12 cellular contexts compared by ENCODE assay signal in the genomic region with DNA sequence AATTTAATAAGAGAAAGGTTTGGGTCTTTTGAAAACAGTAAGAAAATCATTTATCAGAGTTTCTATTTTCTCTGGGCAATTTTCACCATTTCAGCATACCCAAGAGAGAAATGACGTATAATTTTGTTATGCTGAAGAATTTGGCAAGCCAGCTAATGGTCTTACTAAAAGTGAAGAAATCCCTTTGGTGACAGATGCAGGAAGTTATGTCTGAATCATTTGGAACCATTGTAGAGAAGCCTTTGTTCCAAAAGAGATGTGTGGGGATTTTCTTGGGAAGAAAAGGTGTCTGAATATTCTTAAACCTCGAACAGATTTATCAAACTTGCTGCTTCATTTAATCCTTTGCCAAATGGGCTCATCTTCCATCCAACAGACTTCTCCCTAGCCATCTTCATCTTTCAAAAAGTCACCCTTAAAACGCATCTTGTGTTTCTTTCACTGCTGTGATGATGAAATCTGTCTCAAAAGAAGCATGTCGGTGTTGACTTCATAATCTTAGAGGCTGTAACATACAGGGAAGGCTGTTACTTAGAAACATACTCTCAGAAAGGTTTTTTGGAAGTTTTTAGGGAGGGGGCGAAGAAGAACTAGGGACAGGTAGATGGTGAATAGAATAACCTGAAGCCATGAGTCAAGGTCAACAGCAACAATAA. TPM values are rescaled to one million over a fixed set of nuclear protein-coding genes. Genes with fewer than 3 reads are reported as not detected.
A peak's percentile ranks its signal among the peaks of the same experiment; 100 is the strongest.
DNase-seq lines count a peak whose midpoint lies in the region; ATAC-seq, FAIRE-seq and TF ChIP-seq lines count a peak whose summit lies in the region.
"Had no signal": no experiment of that assay in that cellular context is flagged by ENCODE, and none has a peak within 500 bp of the region (broad histone marks: within the 10 kb centered on the region; RNA-seq: fewer than 3 reads in every experiment).

No MANE protein-coding gene starts in this region.

- H3K36me3 ChIP-seq in ACC112 (ENCODE audit: insufficient read depth, low read length), result no peaks in the 10 kb centered on the region
- no peaks in the 10 kb centered on the region for H3K36me3 ChIP-seq in endothelial cell of umbilical vein (ENCODE audit: control insufficient read depth in 2 of 2, extremely low read depth in 1 of 2, insufficient read depth in 2 of 2, low read length in 2 of 2)
- H3K36me3 ChIP-seq: BLaER1 had no signal

- no peaks in the 10 kb centered on the region for H3K9me1 ChIP-seq in endothelial cell of umbilical vein (replicated peaks; ENCODE audit: control insufficient read depth, extremely low read depth, insufficient read depth, low read length)

- dilution Hi-C loops in endothelial cell of umbilical vein (cut with MboI; ENCODE audit: extremely low pct_ligation_motif_present, low sequenced_read_pairs), result no loop called here

- no peaks in the 10 kb centered on the region for H3K27me3 ChIP-seq in ACC112 (ENCODE audit: insufficient read depth, low read length)
- H3K27me3 ChIP-seq in endothelial cell of umbilical vein (ENCODE audit: control insufficient read depth in 2 of 2, insufficient read depth in 2 of 2, low read length in 2 of 2), result no peaks in the 10 kb centered on the region
- H3K27me3 ChIP-seq: BLaER1 had no signal

- H3K4me3 ChIP-seq in ACC112 (ENCODE audit: low read depth, low read length) (peak overlapping the region; percentile 28; the same call in 1 of the 2 replicates), endothelial cell of umbilical vein (replicated peaks in 1 of 3; ENCODE audit: insufficient read depth in 1 of 3, low read depth in 1 of 3, low read length in 3 of 3) (no peak overlapping the region)
- H3K4me3 ChIP-seq: BLaER1 had no signal

- no peak overlapping the region for H3K4me2 ChIP-seq in endothelial cell of umbilical vein (ENCODE audit: insufficient read depth, low read length)
- H3K4me2 ChIP-seq: BLaER1 had no signal

- H4K20me1 ChIP-seq in endothelial cell of umbilical vein (replicated peaks; ENCODE audit: control insufficient read depth, extremely low read depth, insufficient read depth, low read length), result no peaks in the 10 kb centered on the region
- H4K20me1 ChIP-seq: BLaER1 had no signal

- H3K27ac ChIP-seq in ACC112 (ENCODE audit: low read depth, low read length) (peak overlapping the region; percentile 88), endothelial cell of umbilical vein (ENCODE audit: insufficient read depth, low read depth, low read length) (no peak overlapping the region)
- H3K27ac ChIP-seq: BLaER1 had no signal

- ATAC-seq in GM21526 (IDR thresholded peaks at IDR 0.05; ENCODE audit: low FRiP score, unreplicated experiment), result no peak

- H3K9ac ChIP-seq in endothelial cell of umbilical vein (replicated peaks; ENCODE audit: extremely low read depth, insufficient read depth, low read length), result no peak overlapping the region
- H3K9ac ChIP-seq: BLaER1 had no signal

- H3K4me1 ChIP-seq in ACC112 (ENCODE audit: control insufficient read depth, insufficient read depth, low read length, unreplicated experiment) (peaks cover 17% of the 10 kb centered on the region), endothelial cell of umbilical vein (ENCODE audit: control insufficient read depth, extremely low read depth, insufficient read depth, low read length) (no peaks in the 10 kb centered on the region)

- DNase-seq in NCI-H226 (peak; percentile 37), endothelial cell of umbilical vein (ENCODE audit: low read depth, low spot score) (peak; percentile 22), myocyte (ENCODE audit: low read depth) (peak; percentile 80), NCI-H524 (lab: John Stamatoyannopoulos, UW) (no peak), posterior vena cava (ENCODE audit: low spot score) (no peak), C1 segment of cervical spinal cord (lab: John Stamatoyannopoulos, UW) (no peak)
- DNase-seq: activated CD4-positive, alpha-beta T cell treated with anti-CD3 and anti-CD28 coated beads for 4 hours; cerebellar nuclear complex; naive B cell had no signal

- TF ChIP-seq CTCF in endothelial cell of umbilical vein (IDR thresholded peaks at IDR 0.05; ENCODE audit: extremely low read depth in 1 of 2, insufficient read depth in 1 of 2, low read depth in 1 of 2, low read length in 2 of 2), result no peak

- H3K79me2 ChIP-seq in ACC112 (ENCODE audit: control insufficient read depth, insufficient read depth, low read length, unreplicated experiment), result no peaks in the 10 kb centered on the region
- no peaks in the 10 kb centered on the region for H3K79me2 ChIP-seq in endothelial cell of umbilical vein (ENCODE audit: control insufficient read depth, insufficient read depth, low read length)

- peak overlapping the region; percentile 77 for H2AFZ ChIP-seq in ACC112 (ENCODE audit: low read length, unreplicated experiment)
- H2AFZ ChIP-seq in endothelial cell of umbilical vein (ENCODE audit: low read depth, low read length), result no peak overlapping the region

- H3K9me3 ChIP-seq in endothelial cell of umbilical vein (replicated peaks; ENCODE audit: control insufficient read depth, insufficient read depth, low read length), result no peaks in the 10 kb centered on the region
- H3K9me3 ChIP-seq: BLaER1 had no signal

- intact Hi-C loops in endothelial cell of umbilical vein (cut with micrococcal nuclease) (no loop called here), posterior vena cava (cut with DNase I) (no loop called here)

- CTCF ChIA-PET in endothelial cell of umbilical vein (lab: Charles Lee), result interaction anchor here (1.0 to 1.6 kb wide), 2 partner anchors 30 to 31 kb away, joined by 3 to 5 read pairs; no protein-coding TSS in a partner anchor

- no TSS peak for BruUV-seq in endothelial cell of umbilical vein (replicated peaks; lab: Mats Ljungman, UMichigan)

- POLR2A ChIA-PET in endothelial cell of umbilical vein (lab: Charles Lee), result no interaction called here

- peak; percentile 18 for FAIRE-seq in endothelial cell of umbilical vein (lab: Jason Lieb, UNC)

- no peak for TF ChIP-seq POLR2A in endothelial cell of umbilical vein (IDR thresholded peaks at IDR 0.05; ENCODE audit: low read depth, low read length)

TF ChIP-seq in endothelial cell of umbilical vein, 7 proteins besides CTCF, POLR2A, EP300 and RAD21:
- no peak for TF ChIP-seq EZH2 (IDR thresholded peaks at IDR 0.05; ENCODE audit: borderline replicate concordance, low read depth, low read length, severe bottlenecking)
- TF ChIP-seq JUN (IDR thresholded peaks at IDR 0.05; ENCODE audit: borderline replicate concordance, insufficient read depth, insufficient read length, low read depth), result peak; percentile 20

RNA-seq across cellular contexts. Expression of a gene that starts 39.5 kb away (rescaled TPM):
- total RNA-seq in endothelial cell of umbilical vein (81.1 and 82.3 TPM in 2 replicates), myocyte (201 and 218 TPM in 2 replicates), posterior vena cava (100 to 1,000 TPM in 1 of 2 donors, 10 to 100 TPM in 1; 85.4 to 132 TPM)
- 85.7 and 155 TPM in 2 replicates for polyA plus RNA-seq in endothelial cell of umbilical vein
- 43.6 and 59.9 TPM in 2 replicates for polyA plus RNA-seq in endothelial cell of umbilical vein (2011; cell fraction: cytosol; rRNA removed)
- 49.1 and 61.5 TPM in 2 replicates for polyA plus RNA-seq in endothelial cell of umbilical vein (2011; cell fraction: nucleus; rRNA removed)
- polyA plus RNA-seq in endothelial cell of umbilical vein (2012), result 104 and 193 TPM in 2 replicates
- polyA minus RNA-seq in endothelial cell of umbilical vein, result 25.1 and 36.8 TPM in 2 replicates
- 30.2 TPM for polyA minus RNA-seq in endothelial cell of umbilical vein (2011; cell fraction: cytosol; rRNA and poly(A)+ RNA removed)
- polyA minus RNA-seq in endothelial cell of umbilical vein (2011; cell fraction: nucleus; rRNA and poly(A)+ RNA removed), result 25.8 and 50.1 TPM in 2 replicates
- polyA plus RNA-seq in myocyte (2012), result 129 TPM

RNA-seq across cellular contexts. Expression of a gene that starts 43.1 kb away (rescaled TPM):
- total RNA-seq in endothelial cell of umbilical vein, result 0.18 and 0.28 TPM in 2 replicates
- polyA plus RNA-seq in endothelial cell of umbilical vein, result 0.03 and 0.04 TPM in 2 replicates
- 0.04 and 0.06 TPM in 2 replicates for polyA plus RNA-seq in endothelial cell of umbilical vein (2011; cell fraction: cytosol; rRNA removed)
- polyA plus RNA-seq in endothelial cell of umbilical vein (2011; cell fraction: nucleus; rRNA removed), result 0.14 and 0.16 TPM in 2 replicates
- 0.10 and 0.17 TPM in 2 replicates for polyA plus RNA-seq in endothelial cell of umbilical vein (2012)
- 0.06 TPM in 1 of 2 replicates, not detected in the other for polyA minus RNA-seq in endothelial cell of umbilical vein
- polyA minus RNA-seq in endothelial cell of umbilical vein (2011; cell fraction: cytosol; rRNA and poly(A)+ RNA removed), result not detected
- polyA minus RNA-seq in endothelial cell of umbilical vein (2011; cell fraction: nucleus; rRNA and poly(A)+ RNA removed), result 0.10 and 0.14 TPM in 2 replicates
- total RNA-seq in myocyte, result 65.8 and 77.7 TPM in 2 replicates
- polyA plus RNA-seq in myocyte (2012), result 13.2 TPM
- 1 to 10 TPM; 1.1 to 1.7 TPM for total RNA-seq in posterior vena cava

Comparison
In these comparisons a context has a peak if more than half of its experiments do, and no peak if none do; other contexts are left out.
1. DNase-seq: peak in NCI-H226 (single experiment), endothelial cell of umbilical vein (single experiment) and myocyte (single experiment); none in NCI-H524 (0 of 2), posterior vena cava (single experiment) and C1 segment of cervical spinal cord (0 of 14).
2. RNA of a gene that starts 43.1 kb away (total RNA-seq): 65.8 to 77.7 TPM in myocyte; 1.1 to 1.7 TPM in posterior vena cava and 0.18 to 0.28 TPM in endothelial cell of umbilical vein; every median in the first group is over 10 times any median in the second.